In genomic region chr1:198663996-198664789, GRCh38 we compare ENCODE assay signal across 12 cellular contexts. TPM values are rescaled to one million over a fixed set of nuclear protein-coding genes. Genes with fewer than 3 reads are reported as not detected.
DNase-seq lines count a peak whose midpoint lies in the region; ATAC-seq and TF ChIP-seq lines count a peak whose summit lies in the region.
"Had no signal": no experiment of that assay in that cellular context is flagged by ENCODE, and none has a peak within 500 bp of the region (broad histone marks: within the 10 kb centered on the region; RNA-seq: fewer than 3 reads in every experiment).

No MANE protein-coding gene starts in this region.

- CTCF ChIA-PET in CD4-positive, alpha-beta memory T cell (lab: Charles Lee; ENCODE audit: partially characterized antibody): interaction anchor here (1.8 kb wide), 1 partner anchor 18 kb away, joined by 11 read pairs; no protein-coding TSS in a partner anchor

- peak overlapping the region; percentile 66 for H3K27ac ChIP-seq in CD4-positive, alpha-beta memory T cell (ENCODE audit: low read depth, low read length)
- no peak overlapping the region for H3K27ac ChIP-seq in suprapubic skin
- H3K27ac ChIP-seq: neural progenitor cell had no signal

- POLR2A ChIA-PET in CD4-positive, alpha-beta memory T cell (lab: Charles Lee; ENCODE audit: partially characterized antibody): interaction anchor here (1.0 to 22.8 kb wide), 6 partner anchors 12 to 45 kb away, joined by 3 to 449 read pairs (median 162); partner anchors contain the start of gene PTPRC

- H3K9me3 Mint-ChIP-seq in CD4-positive, alpha-beta memory T cell: no peaks in the 10 kb centered on the region
- no peaks in the 10 kb centered on the region for H3K9me3 Mint-ChIP-seq in immature natural killer cell
- H3K9me3 Mint-ChIP-seq: neural progenitor cell had no signal

- no peak for TF ChIP-seq CTCF in suprapubic skin (IDR thresholded peaks at IDR 0.05)

- intact Hi-C loops in CD4-positive, alpha-beta memory T cell (cut with micrococcal nuclease): loop anchor here (1.0 kb wide), 1 partner anchor 8 kb away; no protein-coding TSS in a partner anchor

- no peaks in the 10 kb centered on the region for H3K27me3 Mint-ChIP-seq in CD4-positive, alpha-beta memory T cell
- H3K27me3 Mint-ChIP-seq in immature natural killer cell (ENCODE audit: low read depth in 3 of 3): peaks cover 2 to 16% (median 7%) of the 10 kb centered on the region in 3 donors

- H3K4me1 Mint-ChIP-seq in CD4-positive, alpha-beta memory T cell: peaks cover 68 to 83% (median 77%) of the 10 kb centered on the region in 4 donors
- H3K4me1 Mint-ChIP-seq in immature natural killer cell: peaks cover 78 to 95% of the 10 kb centered on the region in 2 donors

- H3K4me3 Mint-ChIP-seq in CD4-positive, alpha-beta memory T cell: peak overlapping the region; percentile 43 to 87 (median 76)
- peak overlapping the region; percentile 51 to 75 (median 65) for H3K4me3 Mint-ChIP-seq in immature natural killer cell
- H3K4me3 Mint-ChIP-seq: neural progenitor cell had no signal

- H3K4me1 ChIP-seq in CD4-positive, alpha-beta memory T cell (ENCODE audit: insufficient read depth, low read length): peaks cover 95% of the 10 kb centered on the region
- peaks cover 3% of the 10 kb centered on the region for H3K4me1 ChIP-seq in suprapubic skin
- H3K4me1 ChIP-seq: neural progenitor cell had no signal

- H3K27me3 ChIP-seq in CD4-positive, alpha-beta memory T cell (ENCODE audit: insufficient read depth, low read length): no peaks in the 10 kb centered on the region
- no peaks in the 10 kb centered on the region for H3K27me3 ChIP-seq in suprapubic skin
- H3K27me3 ChIP-seq: neural progenitor cell had no signal

- peak overlapping the region; percentile 84 to 99 (median 90) for H3K27ac Mint-ChIP-seq in CD4-positive, alpha-beta memory T cell
- peak overlapping the region; percentile 90 to 100 (median 92) for H3K27ac Mint-ChIP-seq in immature natural killer cell
- H3K27ac Mint-ChIP-seq: neural progenitor cell had no signal

- peaks cover 32 to 60% of the 10 kb centered on the region in 2 donors for H3K36me3 Mint-ChIP-seq in CD4-positive, alpha-beta memory T cell
- H3K36me3 Mint-ChIP-seq in immature natural killer cell: peaks cover 19 to 40% (median 25%) of the 10 kb centered on the region in 3 donors
- H3K36me3 Mint-ChIP-seq: neural progenitor cell had no signal

- peak overlapping the region; percentile 11 to 29 for H3K4me3 ChIP-seq in CD4-positive, alpha-beta memory T cell (ENCODE audit: low read length in 2 of 2)
- H3K4me3 ChIP-seq in suprapubic skin: no peak overlapping the region
- H3K4me3 ChIP-seq: neural progenitor cell had no signal

- peaks cover 16% of the 10 kb centered on the region for H3K36me3 ChIP-seq in CD4-positive, alpha-beta memory T cell (ENCODE audit: insufficient read depth, low read length)
- no peaks in the 10 kb centered on the region for H3K36me3 ChIP-seq in suprapubic skin
- H3K36me3 ChIP-seq: neural progenitor cell had no signal

- TF ChIP-seq POLR2A in suprapubic skin (IDR thresholded peaks at IDR 0.05): no peak

- peak; percentile 39 for ATAC-seq in GM21360 (IDR thresholded peaks at IDR 0.05; ENCODE audit: unreplicated experiment)

- no peak for TF ChIP-seq EP300 in suprapubic skin (IDR thresholded peaks at IDR 0.05)

- peak in 1 of 5 donors; percentile 32 for DNase-seq in CD4-positive, alpha-beta memory T cell
- peak; percentile 62 for DNase-seq in SIG-M5 (lab: John Stamatoyannopoulos, UW)
- no peak for DNase-seq in immature natural killer cell
- DNase-seq in DMS79 (lab: John Stamatoyannopoulos, UW): no peak
- no peak for DNase-seq in NCI-H2196 (lab: John Stamatoyannopoulos, UW; ENCODE audit: unreplicated experiment)
- DNase-seq in AG08395 (ENCODE audit: low spot score): no peak
- DNase-seq in suprapubic skin (ENCODE audit: low spot score in 2 of 2): no peak
- DNase-seq: DMS 273 treated with DMSO at 0.1 percent for 48 hours; effector CD8-positive, alpha-beta T cell; MM.1S had no signal

- WGBS in suprapubic skin: 65% methylated on average over 7 of the region's 7 CpGs

- no peaks in the 10 kb centered on the region for H3K9me3 ChIP-seq in CD4-positive, alpha-beta memory T cell (ENCODE audit: control insufficient read depth in 1 of 2, low read length in 2 of 2)
- no peaks in the 10 kb centered on the region for H3K9me3 ChIP-seq in suprapubic skin

RNA-seq across cellular contexts. Expression of gene PTPRC, which starts 25.4 kb away (rescaled TPM):
- total RNA-seq in CD4-positive, alpha-beta memory T cell: 100 to 1,000 TPM; 974 to 987 TPM
- polyA plus RNA-seq in CD4-positive, alpha-beta memory T cell: 1,000 to 10,000 TPM in 1 of 2 donors, 100 to 1,000 TPM in 1; 915 to 1,019 TPM
- polyA plus RNA-seq in immature natural killer cell: 1,000 to 10,000 TPM in 2 of 3 donors, 100 to 1,000 TPM in 1; 1,000 to 1,490 (median 1,080) TPM
- total RNA-seq in suprapubic skin: 10 to 100 TPM in 1 of 4 donors, 1 to 10 TPM in 3; 4.7 to 11.4 (median 6.7) TPM

Comparison
In these comparisons a context has a peak if more than half of its experiments do, and no peak if none do; other contexts are left out.
1. RNA of gene PTPRC, which starts 25.4 kb away (total RNA-seq): 974 to 987 TPM in CD4-positive, alpha-beta memory T cell; 4.7 to 11.4 TPM in suprapubic skin; every median in the first group is over 10 times any median in the second.